12 cellular contexts compared by ENCODE assay signal in genomic region chr10:86486856-86487255, GRCh38. TPM values are rescaled to one million over a fixed set of nuclear protein-coding genes. Genes with fewer than 3 reads are reported as not detected.
DNase-seq lines count a peak whose midpoint lies in the region; ATAC-seq and TF ChIP-seq lines count a peak whose summit lies in the region.
"Had no signal": no experiment of that assay in that cellular context is flagged by ENCODE, and none has a peak within 500 bp of the region (broad histone marks: within the 10 kb centered on the region; RNA-seq: fewer than 3 reads in every experiment).

No MANE protein-coding gene starts in this region.

- H3K36me3 Mint-ChIP-seq in endodermal cell (ENCODE audit: low read depth) = peaks cover 47% of the 10 kb centered on the region

- H3K18ac ChIP-seq in mesendoderm (ENCODE audit: low read length) = no peak overlapping the region

- H3K4me1 ChIP-seq in endodermal cell (ENCODE audit: control insufficient read depth, insufficient read depth, low read length) (no peaks in the 10 kb centered on the region), mesendoderm (ENCODE audit: control insufficient read depth, low read depth, low read length) (no peaks in the 10 kb centered on the region)

- H3K79me2 ChIP-seq in mesendoderm (ENCODE audit: control insufficient read depth, insufficient read depth, low read length) = peaks cover 7% of the 10 kb centered on the region

- DNase-seq in endodermal cell (no peak), NCI-H2029 (lab: John Stamatoyannopoulos, UW) (no peak), mesendoderm (no peak)
- DNase-seq: NCI-H187 treated with DMSO at 0.1 percent for 48 hours, NCI-H69 had no signal

- no peak overlapping the region for H4K5ac ChIP-seq in mesendoderm (ENCODE audit: low read length)

- no peak overlapping the region for H3K56ac ChIP-seq in mesendoderm (ENCODE audit: low read length)

- H3K27ac ChIP-seq in endodermal cell (ENCODE audit: low read depth, low read length) (no peak overlapping the region), mesendoderm (ENCODE audit: low read depth, low read length) (no peak overlapping the region)
- H3K27ac ChIP-seq: skin epidermis, VCaP had no signal

- H3K27me3 ChIP-seq in endodermal cell (ENCODE audit: control insufficient read depth, insufficient read depth, low read length, poor library complexity, severe bottlenecking) (no peaks in the 10 kb centered on the region), mesendoderm (ENCODE audit: insufficient read depth, low read length, poor library complexity) (no peaks in the 10 kb centered on the region)

- no peak for TF ChIP-seq CTCF in endodermal cell (conservative IDR thresholded peaks at IDR 0.05)

- 95 to 100% methylated on average over 3 to 4 of the region's 4 CpGs for WGBS in endodermal cell (ENCODE audit: insufficient coverage in 1 of 2, insufficient read length in 1 of 2), 2 experiments
- WGBS in mesendoderm (ENCODE audit: extremely low coverage, insufficient coverage, low lambda C conversion rate) = no CpG with 5 or more reads among the region's 4 CpGs

- peak; percentile 68 for ATAC-seq in GM18502 (IDR thresholded peaks at IDR 0.05; ENCODE audit: poor library complexity, unreplicated experiment)
- peak; percentile 68 for ATAC-seq in GM21390 (IDR thresholded peaks at IDR 0.05; ENCODE audit: unreplicated experiment)
- peak; percentile 68 for ATAC-seq in HG03342 (IDR thresholded peaks at IDR 0.05; ENCODE audit: unreplicated experiment)
- ATAC-seq in HG02623 (IDR thresholded peaks at IDR 0.05; ENCODE audit: unreplicated experiment) = no peak
- ATAC-seq in GM21825 (IDR thresholded peaks at IDR 0.05; ENCODE audit: unreplicated experiment) = no peak

- H3K4me1 Mint-ChIP-seq in endodermal cell = no peaks in the 10 kb centered on the region

- H3K4me3 ChIP-seq in endodermal cell (ENCODE audit: low read length) = no peak overlapping the region
- H3K4me3 ChIP-seq in mesendoderm (ENCODE audit: low read length) = no peak overlapping the region
- H3K4me3 ChIP-seq: skin epidermis had no signal

- H2BK15ac ChIP-seq in mesendoderm (replicated peaks; ENCODE audit: low read depth) = no peak overlapping the region

- H3K23ac ChIP-seq in mesendoderm (ENCODE audit: low read length) = no peak overlapping the region

- no peak overlapping the region for H2AK5ac ChIP-seq in mesendoderm (ENCODE audit: low read length)

- H3K4me3 Mint-ChIP-seq in endodermal cell = no peak overlapping the region

- H3K27ac Mint-ChIP-seq in endodermal cell = peak overlapping the region; percentile 0

- peaks cover 9% of the 10 kb centered on the region for H3K79me1 ChIP-seq in mesendoderm (ENCODE audit: low read length)

- H2BK120ac ChIP-seq in mesendoderm (ENCODE audit: low read depth, low read length) = no peak overlapping the region

- H3K4me2 ChIP-seq in mesendoderm (ENCODE audit: low read length) = no peak overlapping the region

- H3K27me3 Mint-ChIP-seq in endodermal cell (ENCODE audit: insufficient read depth) = no peaks in the 10 kb centered on the region

- no peaks in the 10 kb centered on the region for H3K9me3 Mint-ChIP-seq in endodermal cell

- no peak overlapping the region for H2BK5ac ChIP-seq in mesendoderm (ENCODE audit: low read length)

- H3K9me3 ChIP-seq in endodermal cell (ENCODE audit: control insufficient read depth, low read length) = no peaks in the 10 kb centered on the region

- no peak overlapping the region for H3K4ac ChIP-seq in mesendoderm (ENCODE audit: low read depth, low read length)

- H3K9ac ChIP-seq in endodermal cell (ENCODE audit: extremely low read depth, low read length, poor library complexity, severe bottlenecking) = no peak overlapping the region
- H3K9ac ChIP-seq in mesendoderm (ENCODE audit: low read length) = no peak overlapping the region

- H4K8ac ChIP-seq in mesendoderm (ENCODE audit: low read depth, low read length) = no peak overlapping the region

- H3K36me3 ChIP-seq in endodermal cell (ENCODE audit: control insufficient read depth, insufficient read depth, low read length) = peaks cover 63% of the 10 kb centered on the region
- peaks cover 2% of the 10 kb centered on the region for H3K36me3 ChIP-seq in mesendoderm (ENCODE audit: control insufficient read depth, insufficient read depth, low read length)

RNA-seq across cellular contexts. Expression of gene WAPL, which starts 34.7 kb away (rescaled TPM):
- 10 to 100 TPM; 48.0 to 54.1 TPM for total RNA-seq in endodermal cell
- 28.1 TPM for polyA plus RNA-seq in endodermal cell (2013, experiment 1 of 2)
- polyA plus RNA-seq in endodermal cell (2013, experiment 2 of 2) = 30.6 TPM
- 30.4 TPM for polyA plus RNA-seq in mesendoderm (2013, experiment 1 of 2)
- polyA plus RNA-seq in mesendoderm (2013, experiment 2 of 2) = 30.6 TPM

Comparison
In these comparisons a context has a peak if more than half of its experiments do, and no peak if none do; other contexts are left out.
1. ATAC-seq: peak in GM18502 (single experiment), GM21390 (single experiment) and HG03342 (single experiment); none in HG02623 (single experiment) and GM21825 (single experiment).